2 cellular contexts compared by ENCODE assay signal in the genomic region with DNA sequence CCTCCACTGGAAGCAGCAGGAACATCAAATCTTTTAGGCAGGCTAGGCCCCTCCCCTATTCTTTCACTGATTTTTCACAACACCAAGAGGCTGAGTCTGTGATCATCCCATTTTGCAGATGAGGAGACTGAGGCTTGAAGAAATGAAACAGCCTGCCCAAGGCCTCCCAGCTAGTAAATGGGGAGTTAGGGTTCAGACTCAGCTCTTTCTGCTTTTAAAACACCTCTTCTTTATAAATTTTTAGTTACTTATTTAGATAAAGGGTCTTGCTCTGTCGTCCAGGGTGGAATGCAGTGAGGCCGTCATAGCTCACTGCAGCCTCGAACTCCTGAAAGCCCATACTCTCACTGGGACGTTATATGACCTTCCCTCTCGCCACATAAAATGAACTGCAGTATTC.
TF ChIP-seq lines count a peak whose summit lies in the region.

No MANE protein-coding gene starts in this region.

TF ChIP-seq in HepG2, 621 proteins besides CTCF, POLR2A, EP300 and RAD21:
- no peak for TF ChIP-seq ZNF326 (CRISPR knock-in tag; IDR thresholded peaks at IDR 0.05; ENCODE audit: borderline replicate concordance)
- no peak for TF ChIP-seq ZBTB42 (CRISPR knock-in tag; IDR thresholded peaks at IDR 0.05)
- no peak for TF ChIP-seq ZSCAN29 (CRISPR knock-in tag; conservative IDR thresholded peaks at IDR 0.05)
- TF ChIP-seq, protein P1, sequence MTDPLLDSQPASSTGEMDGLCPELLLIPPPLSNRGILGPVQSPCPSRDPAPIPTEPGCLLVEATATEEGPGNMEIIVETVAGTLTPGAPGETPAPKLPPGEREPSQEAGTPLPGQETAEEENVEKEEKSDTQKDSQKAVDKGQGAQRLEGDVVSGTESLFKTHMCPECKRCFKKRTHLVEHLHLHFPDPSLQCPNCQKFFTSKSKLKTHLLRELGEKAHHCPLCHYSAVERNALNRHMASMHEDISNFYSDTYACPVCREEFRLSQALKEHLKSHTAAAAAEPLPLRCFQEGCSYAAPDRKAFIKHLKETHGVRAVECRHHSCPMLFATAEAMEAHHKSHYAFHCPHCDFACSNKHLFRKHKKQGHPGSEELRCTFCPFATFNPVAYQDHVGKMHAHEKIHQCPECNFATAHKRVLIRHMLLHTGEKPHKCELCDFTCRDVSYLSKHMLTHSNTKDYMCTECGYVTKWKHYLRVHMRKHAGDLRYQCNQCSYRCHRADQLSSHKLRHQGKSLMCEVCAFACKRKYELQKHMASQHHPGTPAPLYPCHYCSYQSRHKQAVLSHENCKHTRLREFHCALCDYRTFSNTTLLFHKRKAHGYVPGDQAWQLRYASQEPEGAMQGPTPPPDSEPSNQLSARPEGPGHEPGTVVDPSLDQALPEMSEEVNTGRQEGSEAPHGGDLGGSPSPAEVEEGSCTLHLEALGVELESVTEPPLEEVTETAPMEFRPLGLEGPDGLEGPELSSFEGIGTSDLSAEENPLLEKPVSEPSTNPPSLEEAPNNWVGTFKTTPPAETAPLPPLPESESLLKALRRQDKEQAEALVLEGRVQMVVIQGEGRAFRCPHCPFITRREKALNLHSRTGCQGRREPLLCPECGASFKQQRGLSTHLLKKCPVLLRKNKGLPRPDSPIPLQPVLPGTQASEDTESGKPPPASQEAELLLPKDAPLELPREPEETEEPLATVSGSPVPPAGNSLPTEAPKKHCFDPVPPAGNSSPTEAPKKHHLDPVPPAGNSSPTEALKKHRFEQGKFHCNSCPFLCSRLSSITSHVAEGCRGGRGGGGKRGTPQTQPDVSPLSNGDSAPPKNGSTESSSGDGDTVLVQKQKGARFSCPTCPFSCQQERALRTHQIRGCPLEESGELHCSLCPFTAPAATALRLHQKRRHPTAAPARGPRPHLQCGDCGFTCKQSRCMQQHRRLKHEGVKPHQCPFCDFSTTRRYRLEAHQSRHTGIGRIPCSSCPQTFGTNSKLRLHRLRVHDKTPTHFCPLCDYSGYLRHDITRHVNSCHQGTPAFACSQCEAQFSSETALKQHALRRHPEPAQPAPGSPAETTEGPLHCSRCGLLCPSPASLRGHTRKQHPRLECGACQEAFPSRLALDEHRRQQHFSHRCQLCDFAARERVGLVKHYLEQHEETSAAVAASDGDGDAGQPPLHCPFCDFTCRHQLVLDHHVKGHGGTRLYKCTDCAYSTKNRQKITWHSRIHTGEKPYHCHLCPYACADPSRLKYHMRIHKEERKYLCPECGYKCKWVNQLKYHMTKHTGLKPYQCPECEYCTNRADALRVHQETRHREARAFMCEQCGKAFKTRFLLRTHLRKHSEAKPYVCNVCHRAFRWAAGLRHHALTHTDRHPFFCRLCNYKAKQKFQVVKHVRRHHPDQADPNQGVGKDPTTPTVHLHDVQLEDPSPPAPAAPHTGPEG (CRISPR knock-in tag; IDR thresholded peaks at IDR 0.05) = no peak
- TF ChIP-seq ZNF629 (CRISPR knock-in tag; conservative IDR thresholded peaks at IDR 0.05) = peak; percentile 77
- TF ChIP-seq, protein P2, sequence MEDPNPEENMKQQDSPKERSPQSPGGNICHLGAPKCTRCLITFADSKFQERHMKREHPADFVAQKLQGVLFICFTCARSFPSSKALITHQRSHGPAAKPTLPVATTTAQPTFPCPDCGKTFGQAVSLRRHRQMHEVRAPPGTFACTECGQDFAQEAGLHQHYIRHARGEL (CRISPR knock-in tag; IDR thresholded peaks at IDR 0.05) = no peak
- no peak for TF ChIP-seq NR2C2 (CRISPR knock-in tag; IDR thresholded peaks at IDR 0.05; ENCODE audit: borderline replicate concordance)

TF ChIP-seq in K562, 482 proteins besides CTCF, POLR2A, EP300 and RAD21:
- TF ChIP-seq ZNF24 (IDR thresholded peaks at IDR 0.05) (peak; percentile 81; the same call in 1 of the 2 replicates), RBM25 (IDR thresholded peaks at IDR 0.05; ENCODE audit: low read depth, low read length, severe bottlenecking) (peak; percentile 97), BCOR (IDR thresholded peaks at IDR 0.05) (0 out of 2 replicates have a peak, but pooled peaks have one; percentile 34), KDM1A (IDR thresholded peaks at IDR 0.05) (peak in 1 of 2 experiments; percentile 47; a peak in 2 of 4 replicates), RCOR1 (IDR thresholded peaks at IDR 0.05; ENCODE audit: borderline replicate concordance in 1 of 2, low read depth in 2 of 2, low read length in 2 of 2) (peak in 1 of 2 experiments; percentile 48; a peak in 1 of 4 replicates), FOXM1 (IDR thresholded peaks at IDR 0.05; ENCODE audit: low read depth) (no peak), FOXM1 (CRISPR knock-in tag; IDR thresholded peaks at IDR 0.05; ENCODE audit: low read depth) (no peak), ZNF121 (CRISPR knock-in tag; conservative IDR thresholded peaks at IDR 0.05) (peak; percentile 51; the same call in 1 of the 2 replicates)
- TF ChIP-seq, protein P3, sequence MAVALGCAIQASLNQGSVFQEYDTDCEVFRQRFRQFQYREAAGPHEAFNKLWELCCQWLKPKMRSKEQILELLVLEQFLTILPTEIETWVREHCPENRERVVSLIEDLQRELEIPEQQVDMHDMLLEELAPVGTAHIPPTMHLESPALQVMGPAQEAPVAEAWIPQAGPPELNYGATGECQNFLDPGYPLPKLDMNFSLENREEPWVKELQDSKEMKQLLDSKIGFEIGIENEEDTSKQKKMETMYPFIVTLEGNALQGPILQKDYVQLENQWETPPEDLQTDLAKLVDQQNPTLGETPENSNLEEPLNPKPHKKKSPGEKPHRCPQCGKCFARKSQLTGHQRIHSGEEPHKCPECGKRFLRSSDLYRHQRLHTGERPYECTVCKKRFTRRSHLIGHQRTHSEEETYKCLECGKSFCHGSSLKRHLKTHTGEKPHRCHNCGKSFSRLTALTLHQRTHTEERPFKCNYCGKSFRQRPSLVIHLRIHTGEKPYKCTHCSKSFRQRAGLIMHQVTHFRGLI (CRISPR knock-in tag; IDR thresholded peaks at IDR 0.05) = no peak
